Comparison of ENCODE assay signal across 9 cellular contexts in the genomic region with DNA sequence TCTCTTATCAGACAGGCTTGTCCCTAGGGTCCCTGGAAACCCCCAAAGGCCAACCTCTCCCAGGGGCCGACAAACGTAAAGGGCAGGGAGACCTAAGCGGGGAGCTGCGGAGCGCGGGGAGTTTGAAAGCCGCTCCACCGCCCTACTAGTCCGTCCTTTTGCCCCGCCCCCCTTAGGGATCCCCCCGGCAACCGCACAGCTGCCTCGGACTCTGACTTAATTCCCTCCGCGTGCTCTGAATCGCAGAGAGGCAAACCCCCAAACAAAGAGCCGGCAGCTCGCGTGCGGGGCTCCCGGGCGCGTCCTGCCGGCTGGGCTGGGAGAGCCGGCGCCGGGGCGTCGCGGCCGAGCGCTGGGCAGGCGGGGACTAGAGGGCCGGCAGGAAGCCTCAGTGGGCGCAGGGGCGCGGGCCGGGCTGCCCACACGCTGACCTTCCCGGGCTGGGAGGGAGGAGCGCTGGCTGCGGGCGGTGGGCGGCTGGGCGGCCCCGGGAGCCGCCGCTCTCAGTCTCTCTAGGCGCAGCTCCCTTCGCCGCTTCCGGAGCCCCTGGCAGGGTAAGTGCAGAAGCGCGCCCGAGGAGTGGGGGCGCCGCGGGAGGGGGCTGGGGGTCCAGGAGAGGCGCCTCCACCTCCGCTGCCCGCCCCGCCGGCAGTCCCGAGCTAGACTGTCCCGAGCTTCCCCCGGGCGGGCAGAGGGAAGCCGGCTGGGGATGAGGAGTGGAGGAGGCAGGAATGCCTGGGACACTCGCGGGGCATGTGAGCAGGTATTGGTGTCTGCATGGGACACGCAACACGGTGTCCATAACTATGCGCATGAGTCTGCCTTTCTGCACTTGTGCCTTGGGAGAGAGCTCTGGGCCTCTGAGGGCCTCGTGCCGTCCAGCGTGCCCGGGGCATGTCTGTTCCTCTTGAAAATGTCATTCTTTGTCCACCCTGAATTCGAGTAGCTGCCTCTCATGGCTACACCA. TPM values are rescaled to one million over a fixed set of nuclear protein-coding genes. Genes with fewer than 3 reads are reported as not detected.
DNase-seq lines count a peak whose midpoint lies in the region; TF ChIP-seq lines count a peak whose summit lies in the region.
"Had no signal": no experiment of that assay in that cellular context is flagged by ENCODE, and none has a peak within 500 bp of the region (broad histone marks: within the 10 kb centered on the region; RNA-seq: fewer than 3 reads in every experiment).

A gene with protein sequence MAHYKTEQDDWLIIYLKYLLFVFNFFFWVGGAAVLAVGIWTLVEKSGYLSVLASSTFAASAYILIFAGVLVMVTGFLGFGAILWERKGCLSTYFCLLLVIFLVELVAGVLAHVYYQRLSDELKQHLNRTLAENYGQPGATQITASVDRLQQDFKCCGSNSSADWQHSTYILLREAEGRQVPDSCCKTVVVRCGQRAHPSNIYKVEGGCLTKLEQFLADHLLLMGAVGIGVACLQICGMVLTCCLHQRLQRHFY (plus strand): TSS at position 506 of the 967 bp plus-strand sequence. CDS start 27,244 bp downstream, outside the sequence.

- TF ChIP-seq CTCF in GM10266 (IDR thresholded peaks at IDR 0.05; ENCODE audit: control insufficient read depth, insufficient read depth, low read depth, missing control alignments), result no peak
- peak; percentile 42 for TF ChIP-seq CTCF in endodermal cell (conservative IDR thresholded peaks at IDR 0.05)
- no peak for TF ChIP-seq CTCF in transverse colon (IDR thresholded peaks at IDR 0.05)

- no peak within 1 kb of the TSS for H3K27ac Mint-ChIP-seq in endodermal cell

- H3K9me3 ChIP-seq in endodermal cell (ENCODE audit: control insufficient read depth, low read length) (no peaks in the 10 kb centered on the region), transverse colon (no peaks in the 10 kb centered on the region)
- no peaks in the 10 kb centered on the region for H3K9me3 ChIP-seq in effector memory CD4-positive, alpha-beta T cell (ENCODE audit: control insufficient read depth, low read length)

- no peak for TF ChIP-seq EP300 in transverse colon (IDR thresholded peaks at IDR 0.05; ENCODE audit: low read depth)

- H3K4me1 Mint-ChIP-seq in endodermal cell, result peaks cover 15% of the 10 kb centered on the region

- in situ Hi-C loops in transverse colon (cut with MboI; ENCODE audit: low pct_ligation_motif_present in 1 of 4, low pct_unique_long_range_greater_than_20kb in 1 of 4, low sequenced_read_pairs in 3 of 4), result no loop called here

- WGBS in endodermal cell (ENCODE audit: insufficient coverage in 1 of 2, insufficient read length in 1 of 2), 2 experiments, result 10 to 30% methylated on average over 21 to 78 of the region's 78 CpGs
- 17% methylated on average over 65 of the region's 78 CpGs; no CpG with 5 or more reads in 1 of the 2 donors for WGBS in transverse colon (ENCODE audit: low coverage in 1 of 2), 2 donors

- H3K4me3 Mint-ChIP-seq in endodermal cell, result peak within 1 kb of the TSS; percentile 51

- no peaks in the 10 kb centered on the region for H3K36me3 Mint-ChIP-seq in endodermal cell (ENCODE audit: low read depth)

- no peaks in the 10 kb centered on the region for H3K36me3 ChIP-seq in endodermal cell (ENCODE audit: control insufficient read depth, insufficient read depth, low read length)
- H3K36me3 ChIP-seq in transverse colon, result no peaks in the 10 kb centered on the region
- H3K36me3 ChIP-seq in effector memory CD4-positive, alpha-beta T cell (ENCODE audit: control insufficient read depth, insufficient read depth, low read length), result no peaks in the 10 kb centered on the region

- peaks cover 54% of the 10 kb centered on the region for H3K27me3 ChIP-seq in endodermal cell (ENCODE audit: control insufficient read depth, insufficient read depth, low read length, poor library complexity, severe bottlenecking)
- peaks cover 22% of the 10 kb centered on the region for H3K27me3 ChIP-seq in transverse colon
- H3K27me3 ChIP-seq in effector memory CD4-positive, alpha-beta T cell (replicated peaks; ENCODE audit: control insufficient read depth, insufficient read depth, low read length, poor library complexity, severe bottlenecking), result peaks cover 3% of the 10 kb centered on the region

- H3K9ac ChIP-seq in endodermal cell (ENCODE audit: extremely low read depth, low read length, poor library complexity, severe bottlenecking), result peak within 1 kb of the TSS; percentile 44
- H3K9ac ChIP-seq: KMS-11 had no signal

- peak; percentile 60 for DNase-seq in GM10266 (ENCODE audit: extremely low spot score)
- DNase-seq in NCI-H146 treated with DMSO at 0.1 percent for 48 hours (lab: John Stamatoyannopoulos, UW; ENCODE audit: unreplicated experiment), result peak; percentile 42
- peak; percentile 91 for DNase-seq in endodermal cell
- DNase-seq in medulla oblongata (ENCODE audit: extremely low spot score), result peak; percentile 30
- DNase-seq in transverse colon, result no peak
- no peak for DNase-seq in effector memory CD4-positive, alpha-beta T cell
- DNase-seq in HUDEP-2 (lab: John Stamatoyannopoulos, UW; ENCODE audit: unreplicated experiment in 76 of 76), result no peak
- no peak for DNase-seq in activated CD8-positive, alpha-beta memory T cell treated with anti-CD3 and anti-CD28 coated beads for 24 hours

- no peaks in the 10 kb centered on the region for H3K9me3 Mint-ChIP-seq in endodermal cell

- H3K27me3 Mint-ChIP-seq in endodermal cell (ENCODE audit: insufficient read depth), result peaks cover 64% of the 10 kb centered on the region

- no peak for TF ChIP-seq POLR2A in transverse colon (IDR thresholded peaks at IDR 0.05)

- H3K4me1 ChIP-seq in endodermal cell (ENCODE audit: control insufficient read depth, insufficient read depth, low read length) (no peaks in the 10 kb centered on the region), transverse colon (no peaks in the 10 kb centered on the region)
- no peaks in the 10 kb centered on the region for H3K4me1 ChIP-seq in effector memory CD4-positive, alpha-beta T cell (ENCODE audit: control insufficient read depth, insufficient read depth, low read length, poor library complexity, severe bottlenecking)

- peak within 1 kb of the TSS; percentile 73 for H3K4me3 ChIP-seq in endodermal cell (ENCODE audit: low read length)
- peak within 1 kb of the TSS in 3 of 4 donors; percentile 19 to 44 (median 36) for H3K4me3 ChIP-seq in transverse colon
- no peak within 1 kb of the TSS for H3K4me3 ChIP-seq in effector memory CD4-positive, alpha-beta T cell (ENCODE audit: insufficient read depth, low read depth, low read length, poor library complexity, severe bottlenecking)

- intact Hi-C loops in transverse colon (cut with DNase I; ENCODE audit: low total_unique reads), result no loop called here

- H3K27ac ChIP-seq in endodermal cell (ENCODE audit: low read depth, low read length), result peak within 1 kb of the TSS; percentile 83
- peak within 1 kb of the TSS; percentile 47 to 56 (median 53) for H3K27ac ChIP-seq in transverse colon
- no peak within 1 kb of the TSS for H3K27ac ChIP-seq in effector memory CD4-positive, alpha-beta T cell (ENCODE audit: insufficient read depth, low read length, poor library complexity, severe bottlenecking)
- H3K27ac ChIP-seq: KMS-11 had no signal

RNA-seq across cellular contexts. Expression of the gene that starts here (rescaled TPM):
- total RNA-seq in endodermal cell, result 1 to 10 TPM in 1 of 2 donors, under 1 TPM in 1; 0.20 to 3.6 TPM
- polyA plus RNA-seq in endodermal cell (2013, experiment 1 of 2), result 17.7 TPM
- polyA plus RNA-seq in endodermal cell (2013, experiment 2 of 2), result 15.9 TPM
- total RNA-seq in transverse colon, result 1 to 10 TPM; 1.5 to 3.0 (median 2.9) TPM

Comparison
In these comparisons a context has a peak if more than half of its experiments do, and no peak if none do; other contexts are left out.
1. DNase-seq: peak in GM10266 (single experiment), NCI-H146 treated with DMSO at 0.1 percent for 48 hours (single experiment), endodermal cell (single experiment) and medulla oblongata (single experiment); none in transverse colon (single experiment), effector memory CD4-positive, alpha-beta T cell (0 of 3), HUDEP-2 (0 of 76) and activated CD8-positive, alpha-beta memory T cell treated with anti-CD3 and anti-CD28 coated beads for 24 hours (single experiment).